1 cellular context compared by ENCODE assay signal in genomic region chr14:102437997-102438922, GRCh38.
TF ChIP-seq lines count a peak whose summit lies in the region.

No MANE protein-coding gene starts in this region.

TF ChIP-seq in HepG2, 621 proteins besides CTCF, POLR2A, EP300 and RAD21 (continued from another document):
- TF ChIP-seq KDM4B (CRISPR knock-in tag; IDR thresholded peaks at IDR 0.05) (0 out of 2 replicates have a peak, but pooled peaks have one; percentile 24), HMGXB4 (CRISPR knock-in tag; IDR thresholded peaks at IDR 0.05; ENCODE audit: borderline replicate concordance in 1 of 2, low read depth in 1 of 2) (peak; percentile 53 to 81; a peak in 3 of 4 replicates), THAP8 (CRISPR knock-in tag; IDR thresholded peaks at IDR 0.05; ENCODE audit: borderline replicate concordance) (no peak), ZNF75D (CRISPR knock-in tag; IDR thresholded peaks at IDR 0.05; ENCODE audit: borderline replicate concordance) (no peak), ZBTB10 (CRISPR knock-in tag; IDR thresholded peaks at IDR 0.05; ENCODE audit: borderline replicate concordance) (no peak), MYPOP (CRISPR knock-in tag; IDR thresholded peaks at IDR 0.05) (0 out of 2 replicates have a peak, but pooled peaks have one; percentile 46), YEATS2 (CRISPR knock-in tag; IDR thresholded peaks at IDR 0.05; ENCODE audit: borderline replicate concordance) (0 out of 2 replicates have a peak, but pooled peaks have one; percentile 21), SOX5 (CRISPR knock-in tag; IDR thresholded peaks at IDR 0.05; ENCODE audit: borderline replicate concordance) (0 out of 2 replicates have a peak, but pooled peaks have one; percentile 15), TCF12 (IDR thresholded peaks at IDR 0.05) (no peak), TCF12 (CRISPR knock-in tag; IDR thresholded peaks at IDR 0.05) (no peak), ZMYM3 (CRISPR knock-in tag; IDR thresholded peaks at IDR 0.05) (peak; percentile 55; the same call in 1 of the 2 replicates), HOXA3 (CRISPR knock-in tag; IDR thresholded peaks at IDR 0.05) (peak; percentile 44; the same call in 1 of the 2 replicates), ZBTB39 (CRISPR knock-in tag; IDR thresholded peaks at IDR 0.05) (no peak), ZFP41 (CRISPR knock-in tag; IDR thresholded peaks at IDR 0.05; ENCODE audit: borderline replicate concordance) (0 out of 2 replicates have a peak, but pooled peaks have one; percentile 23), PITX1 (CRISPR knock-in tag; IDR thresholded peaks at IDR 0.05) (peak; percentile 47; the same call in 1 of the 2 replicates), ZNF263 (CRISPR knock-in tag; IDR thresholded peaks at IDR 0.05) (peak; percentile 74), ZNF33B (CRISPR knock-in tag; IDR thresholded peaks at IDR 0.05) (no peak), PATZ1 (CRISPR knock-in tag; IDR thresholded peaks at IDR 0.05) (peak; percentile 58; the same call in 1 of the 2 replicates), DDIT3 (CRISPR knock-in tag; IDR thresholded peaks at IDR 0.05) (no peak), ZMYM2 (CRISPR knock-in tag; IDR thresholded peaks at IDR 0.05) (no peak), ZNF180 (CRISPR knock-in tag; IDR thresholded peaks at IDR 0.05; ENCODE audit: borderline replicate concordance, low read depth) (no peak), ZSCAN25 (CRISPR knock-in tag; IDR thresholded peaks at IDR 0.05) (0 out of 2 replicates have a peak, but pooled peaks have one; percentile 60), ZNF619 (CRISPR knock-in tag; IDR thresholded peaks at IDR 0.05) (0 out of 2 replicates have a peak, but pooled peaks have one; percentile 52), GATA4 (IDR thresholded peaks at IDR 0.05; ENCODE audit: borderline replicate concordance, low read depth) (no peak), ZNF792 (CRISPR knock-in tag; IDR thresholded peaks at IDR 0.05) (peak; percentile 35; the same call in 1 of the 2 replicates), ARNT2 (CRISPR knock-in tag; IDR thresholded peaks at IDR 0.05; ENCODE audit: low read depth) (no peak), ZNF580 (CRISPR knock-in tag; IDR thresholded peaks at IDR 0.05; ENCODE audit: borderline replicate concordance, low read depth) (peak; percentile 49; the same call in 1 of the 2 replicates)
